In the genomic region with DNA sequence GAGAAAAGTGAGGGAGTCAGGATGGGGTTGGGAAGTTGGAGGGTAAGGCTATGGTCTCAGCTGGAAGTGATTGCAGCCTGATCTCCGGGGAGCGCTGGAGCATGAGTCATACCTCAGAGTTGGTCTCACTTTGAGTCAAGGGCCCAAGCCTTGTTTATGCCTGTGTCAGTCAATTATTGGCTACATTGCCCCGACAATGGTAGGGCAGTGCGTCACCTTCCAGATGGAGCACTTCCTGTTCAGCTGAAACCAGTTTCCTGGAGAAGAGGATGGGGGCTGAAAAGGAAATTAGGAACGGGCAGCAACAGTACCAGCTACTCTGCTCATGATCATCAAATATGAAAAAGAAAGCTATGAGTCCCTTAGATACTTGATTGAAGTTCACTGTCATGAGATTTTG, we compare ENCODE assay signal across 8 cellular contexts.
DNase-seq lines count a peak whose midpoint lies in the region; ATAC-seq and TF ChIP-seq lines count a peak whose summit lies in the region.

No MANE protein-coding gene starts in this region.

- H3K27me3 Mint-ChIP-seq in activated CD8-positive, alpha-beta memory T cell treated with anti-CD3 and anti-CD28 coated beads, Interleukin-2, amount 10 ng/mL, durations not matched to agents 7 days and 5 days, result peaks cover 11% of the 10 kb centered on the region
- peaks cover 5% of the 10 kb centered on the region; the same call in 1 of the 2 replicates for H3K27me3 Mint-ChIP-seq in WTC11 (ENCODE audit: low read depth)
- H3K27me3 Mint-ChIP-seq in immature natural killer cell (ENCODE audit: low read depth in 3 of 3), result peaks cover 0 to 3% (median 2%) of the 10 kb centered on the region in 3 donors

- peak; percentile 75 for ATAC-seq in HG03354 (IDR thresholded peaks at IDR 0.05; ENCODE audit: poor library complexity, severe bottlenecking, unreplicated experiment)
- ATAC-seq in activated CD8-positive, alpha-beta memory T cell treated with anti-CD3 and anti-CD28 coated beads, Interleukin-2, amount 10 ng/mL, durations not matched to agents 7 days and 5 days, result peak; percentile 97
- ATAC-seq in WTC11, result no peak

- H3K4me1 Mint-ChIP-seq in activated CD8-positive, alpha-beta memory T cell treated with anti-CD3 and anti-CD28 coated beads, Interleukin-2, amount 10 ng/mL, durations not matched to agents 7 days and 5 days, result peaks cover 21% of the 10 kb centered on the region
- H3K4me1 Mint-ChIP-seq in WTC11 (no peaks in the 10 kb centered on the region), immature natural killer cell (no peaks in the 10 kb centered on the region)

- peak; percentile 67 for DNase-seq in GM10248 (ENCODE audit: extremely low spot score)
- DNase-seq in activated CD8-positive, alpha-beta memory T cell treated with anti-CD3 and anti-CD28 coated beads, Interleukin-2, amount 10 ng/mL, durations not matched to agents 7 days and 5 days, result peak; percentile 85
- peak; percentile 83 for DNase-seq in pulmonary artery endothelial cell (ENCODE audit: low read depth, low spot score)
- no peak for DNase-seq in WTC11 (ENCODE audit: low spot score)
- DNase-seq in NCI-H1436 treated with DMSO at 0.1 percent for 48 hours (lab: John Stamatoyannopoulos, UW), result no peak
- DNase-seq in immature natural killer cell, result no peak
- DNase-seq in NCI-H2171 (lab: John Stamatoyannopoulos, UW), result no peak

- H3K36me3 Mint-ChIP-seq in activated CD8-positive, alpha-beta memory T cell treated with anti-CD3 and anti-CD28 coated beads, Interleukin-2, amount 10 ng/mL, durations not matched to agents 7 days and 5 days, result peaks cover 6% of the 10 kb centered on the region
- peaks cover 31% of the 10 kb centered on the region for H3K36me3 Mint-ChIP-seq in WTC11
- no peaks in the 10 kb centered on the region for H3K36me3 Mint-ChIP-seq in immature natural killer cell

- TF ChIP-seq CTCF in GM10248 (IDR thresholded peaks at IDR 0.05; ENCODE audit: control extremely low read depth, extremely low read depth, low read depth, missing control alignments) (no peak), WTC11 (IDR thresholded peaks at IDR 0.05) (no peak)

- H3K9me3 Mint-ChIP-seq in activated CD8-positive, alpha-beta memory T cell treated with anti-CD3 and anti-CD28 coated beads, Interleukin-2, amount 10 ng/mL, durations not matched to agents 7 days and 5 days (ENCODE audit: low read depth), result peaks cover 2% of the 10 kb centered on the region
- peaks cover 49% of the 10 kb centered on the region for H3K9me3 Mint-ChIP-seq in WTC11
- no peaks in the 10 kb centered on the region for H3K9me3 Mint-ChIP-seq in immature natural killer cell

- H3K27ac Mint-ChIP-seq in activated CD8-positive, alpha-beta memory T cell treated with anti-CD3 and anti-CD28 coated beads, Interleukin-2, amount 10 ng/mL, durations not matched to agents 7 days and 5 days, result peak overlapping the region; percentile 47
- H3K27ac Mint-ChIP-seq in WTC11, result no peak overlapping the region
- no peak overlapping the region for H3K27ac Mint-ChIP-seq in immature natural killer cell

- POLR2A ChIA-PET in GM10248 (lab: Yijun Ruan, JAX), result interaction anchor here (0.5 kb wide), 1 partner anchor 295 kb away, joined by 3 read pairs; no protein-coding TSS in a partner anchor
- POLR2A ChIA-PET in WTC11 (lab: Charles Lee), result no interaction called here

- peak overlapping the region; percentile 16 for H3K4me3 Mint-ChIP-seq in activated CD8-positive, alpha-beta memory T cell treated with anti-CD3 and anti-CD28 coated beads, Interleukin-2, amount 10 ng/mL, durations not matched to agents 7 days and 5 days
- H3K4me3 Mint-ChIP-seq in WTC11 (no peak overlapping the region), immature natural killer cell (no peak overlapping the region)

- CTCF ChIA-PET in GM10248 (lab: Yijun Ruan, JAX), result interaction anchor here (1.3 to 1.5 kb wide), 3 partner anchors 16 to 84 kb away, joined by 3 to 6 read pairs (median 5); no protein-coding TSS in a partner anchor
- CTCF ChIA-PET in activated CD8-positive, alpha-beta memory T cell treated with anti-CD3 and anti-CD28 coated beads, Interleukin-2, amount 10 ng/mL, durations not matched to agents 7 days and 5 days (lab: Charles Lee), result interaction anchor here (1.0 to 1.5 kb wide), 2 partner anchors 18 to 22 kb away, joined by 3 read pairs; no protein-coding TSS in a partner anchor
- CTCF ChIA-PET in WTC11 (lab: Charles Lee), result no interaction called here

TF ChIP-seq in WTC11, 78 proteins besides CTCF, POLR2A, EP300 and RAD21:
- TF ChIP-seq, protein P1, sequence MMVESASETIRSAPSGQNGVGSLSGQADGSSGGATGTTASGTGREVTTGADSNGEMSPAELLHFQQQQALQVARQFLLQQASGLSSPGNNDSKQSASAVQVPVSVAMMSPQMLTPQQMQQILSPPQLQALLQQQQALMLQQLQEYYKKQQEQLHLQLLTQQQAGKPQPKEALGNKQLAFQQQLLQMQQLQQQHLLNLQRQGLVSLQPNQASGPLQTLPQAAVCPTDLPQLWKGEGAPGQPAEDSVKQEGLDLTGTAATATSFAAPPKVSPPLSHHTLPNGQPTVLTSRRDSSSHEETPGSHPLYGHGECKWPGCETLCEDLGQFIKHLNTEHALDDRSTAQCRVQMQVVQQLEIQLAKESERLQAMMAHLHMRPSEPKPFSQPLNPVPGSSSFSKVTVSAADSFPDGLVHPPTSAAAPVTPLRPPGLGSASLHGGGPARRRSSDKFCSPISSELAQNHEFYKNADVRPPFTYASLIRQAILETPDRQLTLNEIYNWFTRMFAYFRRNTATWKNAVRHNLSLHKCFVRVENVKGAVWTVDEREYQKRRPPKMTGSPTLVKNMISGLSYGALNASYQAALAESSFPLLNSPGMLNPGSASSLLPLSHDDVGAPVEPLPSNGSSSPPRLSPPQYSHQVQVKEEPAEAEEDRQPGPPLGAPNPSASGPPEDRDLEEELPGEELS (CRISPR knock-in tag; IDR thresholded peaks at IDR 0.05), result no peak
- TF ChIP-seq CBFB (CRISPR knock-in tag; IDR thresholded peaks at IDR 0.05; ENCODE audit: low read depth) (no peak), ETV6 (CRISPR knock-in tag; IDR thresholded peaks at IDR 0.05) (no peak), HMGXB4 (CRISPR knock-in tag; IDR thresholded peaks at IDR 0.05) (no peak), GABPB1 (CRISPR knock-in tag; IDR thresholded peaks at IDR 0.05) (no peak), ZNF219 (CRISPR knock-in tag; IDR thresholded peaks at IDR 0.05; ENCODE audit: borderline replicate concordance) (no peak), E2F4 (CRISPR knock-in tag; IDR thresholded peaks at IDR 0.05; ENCODE audit: borderline replicate concordance, low read depth) (no peak), JUN (CRISPR knock-in tag; IDR thresholded peaks at IDR 0.05) (no peak), NFATC4 (CRISPR knock-in tag; IDR thresholded peaks at IDR 0.05) (no peak)

Comparison
In these comparisons a context has a peak if more than half of its experiments do, and no peak if none do; other contexts are left out.
1. DNase-seq: peak in GM10248 (single experiment), activated CD8-positive, alpha-beta memory T cell treated with anti-CD3 and anti-CD28 coated beads, Interleukin-2, amount 10 ng/mL, durations not matched to agents 7 days and 5 days (single experiment) and pulmonary artery endothelial cell (single experiment); none in WTC11 (single experiment), NCI-H1436 treated with DMSO at 0.1 percent for 48 hours (single experiment), immature natural killer cell (0 of 3) and NCI-H2171 (single experiment).